Comparison of ENCODE assay signal across 21 cellular contexts in genomic region chr13:97951376-97951775, GRCh38. TPM values are rescaled to one million over a fixed set of nuclear protein-coding genes. Genes with fewer than 3 reads are reported as not detected.
DNase-seq lines count a peak whose midpoint lies in the region; ATAC-seq and TF ChIP-seq lines count a peak whose summit lies in the region.
"Had no signal": no experiment of that assay in that cellular context is flagged by ENCODE, and none has a peak within 500 bp of the region (broad histone marks: within the 10 kb centered on the region; RNA-seq: fewer than 3 reads in every experiment).

No MANE protein-coding gene starts in this region.

- TF ChIP-seq CTCF in A673 (conservative IDR thresholded peaks at IDR 0.05; ENCODE audit: low read depth, low read length) (no peak), IMR-90 (conservative IDR thresholded peaks at IDR 0.05; ENCODE audit: low read depth, low read length) (no peak)

- H4K5ac ChIP-seq in IMR-90 (ENCODE audit: low read depth, low read length): no peak overlapping the region

- H3K79me1 ChIP-seq in IMR-90 (ENCODE audit: low read depth in 1 of 2, low read length in 2 of 2): no peaks in the 10 kb centered on the region

- H3K18ac ChIP-seq in IMR-90 (ENCODE audit: low read depth, low read length): no peak overlapping the region

- H3K14ac ChIP-seq in IMR-90 (replicated peaks; ENCODE audit: low read depth, low read length): peak overlapping the region; percentile 1; the same call in 1 of the 2 replicates

- H3K27me3 ChIP-seq in A673 (replicated peaks; ENCODE audit: insufficient read depth, low read depth, low read length, poor library complexity) (no peaks in the 10 kb centered on the region), IMR-90 (ENCODE audit: control insufficient read depth, insufficient read depth, low read length) (no peaks in the 10 kb centered on the region), SJSA1 (replicated peaks) (no peaks in the 10 kb centered on the region)
- H3K27me3 ChIP-seq: BE2C, BLaER1 had no signal

- H2BK120ac ChIP-seq in IMR-90 (ENCODE audit: low read depth, low read length): peak overlapping the region; percentile 52; the same call in 1 of the 2 replicates

- no peak overlapping the region; the same call in 1 of the 2 replicates for H4K91ac ChIP-seq in IMR-90 (ENCODE audit: insufficient read depth, low read depth, low read length)

- TF ChIP-seq RAD21 in IMR-90 (IDR thresholded peaks at IDR 0.05; ENCODE audit: low read length): no peak

- H3K4me2 ChIP-seq in IMR-90 (ENCODE audit: low read depth, low read length): no peak overlapping the region
- H3K4me2 ChIP-seq: A549, BLaER1 had no signal

- no peak overlapping the region for H3K56ac ChIP-seq in IMR-90 (ENCODE audit: extremely low read depth, insufficient read depth, low read length)

- no peak for ATAC-seq in IMR-90 (ENCODE audit: low read depth)
- ATAC-seq in GM18909 (IDR thresholded peaks at IDR 0.05; ENCODE audit: poor library complexity, unreplicated experiment): no peak
- ATAC-seq: A549 had no signal

- BruUV-seq in A673 (replicated peaks; lab: Mats Ljungman, UMichigan) (no TSS peak), IMR-90 (replicated peaks; lab: Mats Ljungman, UMichigan) (no TSS peak)

- H3K9me3 ChIP-seq in A673 (ENCODE audit: low read depth, low read length, poor library complexity, severe bottlenecking) (peaks cover 9% of the 10 kb centered on the region), IMR-90 (ENCODE audit: control insufficient read depth, insufficient read depth, low read length) (no peaks in the 10 kb centered on the region), SJSA1 (replicated peaks) (no peaks in the 10 kb centered on the region; the same call in 1 of the 2 replicates)
- H3K9me3 ChIP-seq: A549, BE2C had no signal

- H2AK5ac ChIP-seq in IMR-90 (ENCODE audit: low read depth, low read length): 0 out of 2 replicates have a peak overlapping the region, but pooled peaks have one; percentile 7

- intact Hi-C loops in A673 (cut with micrococcal nuclease; ENCODE audit: unreplicated experiment) (no loop called here), IMR-90 (cut with micrococcal nuclease) (no loop called here)

- in situ Hi-C loops in IMR-90 (cut with MboI; ENCODE audit: low sequenced_read_pairs): no loop called here

- dilution Hi-C loops in IMR-90 (cut with HindIII; ENCODE audit: low sequenced_read_pairs, unreplicated experiment): no loop called here

- DNase-seq in A673 (ENCODE audit: low spot score) (no peak), IMR-90 (no peak), SJSA1 (ENCODE audit: low read depth in 1 of 2, low spot score in 2 of 2) (peak; percentile 49 to 64)
- DNase-seq in stimulated activated naive CD4-positive, alpha-beta T cell (lab: John Stamatoyannopoulos, UW): no peak
- DNase-seq: ACHN; BE2C; C1 segment of cervical spinal cord; CD4-positive, alpha-beta memory T cell; CD4-positive, CD25-positive, alpha-beta regulatory T cell; CD8-positive, alpha-beta memory T cell; COR-L47; DMS 273 treated with DMSO at 0.1 percent for 48 hours; DMS153; DMS53; DMS79; DND-41; GF-D8 had no signal

- H3K4ac ChIP-seq in IMR-90 (ENCODE audit: low read depth, low read length): peak overlapping the region; percentile 28; the same call in 1 of the 2 replicates

- no peak overlapping the region for H2AFZ ChIP-seq in IMR-90 (replicated peaks; ENCODE audit: low read length, poor library complexity)

- no peak overlapping the region for H3K4me3 ChIP-seq in A673 (ENCODE audit: low read depth, low read length, poor library complexity, severe bottlenecking)
- no peak overlapping the region for H3K4me3 ChIP-seq in IMR-90 (ENCODE audit: insufficient read depth, low read depth, low read length)
- H3K4me3 ChIP-seq in SJSA1: no peak overlapping the region
- H3K4me3 ChIP-seq: A549, BLaER1 had no signal

- H3K36me3 ChIP-seq in A673 (ENCODE audit: insufficient read depth, low read length, poor library complexity, severe bottlenecking): no peaks in the 10 kb centered on the region
- no peaks in the 10 kb centered on the region for H3K36me3 ChIP-seq in IMR-90 (ENCODE audit: control insufficient read depth, insufficient read depth, low read length)
- peaks cover 17% of the 10 kb centered on the region for H3K36me3 ChIP-seq in SJSA1
- H3K36me3 ChIP-seq: BE2C, BLaER1 had no signal

- no peak overlapping the region for H3K9ac ChIP-seq in IMR-90 (ENCODE audit: low read depth, low read length)
- H3K9ac ChIP-seq: BLaER1 had no signal

- H3K27ac ChIP-seq in A673 (ENCODE audit: low read depth, low read length, poor library complexity, severe bottlenecking) (peak overlapping the region; percentile 22), IMR-90 (ENCODE audit: insufficient read depth, low read length) (no peak overlapping the region), SJSA1 (no peak overlapping the region)
- H3K27ac ChIP-seq: 22Rv1, A549, BLaER1 had no signal

- no peak for TF ChIP-seq POLR2A in IMR-90 (IDR thresholded peaks at IDR 0.05; ENCODE audit: low read depth, low read length)

- CTCF ChIA-PET in A673 (lab: Charles Lee): no interaction called here
- CTCF ChIA-PET in IMR-90 (lab: Yijun Ruan, JAX): no interaction called here

- WGBS in IMR-90 (ENCODE audit: extremely low coverage in 2 of 2, insufficient read length in 1 of 2), 2 experiments: no CpG with 5 or more reads among the region's 4 CpGs

- H3K4me1 ChIP-seq in A673 (ENCODE audit: insufficient read depth, low read length, poor library complexity, severe bottlenecking): peaks cover 34% of the 10 kb centered on the region
- H3K4me1 ChIP-seq in IMR-90 (ENCODE audit: control insufficient read depth, insufficient read depth, low read length): peaks cover 7% of the 10 kb centered on the region
- peaks cover 45% of the 10 kb centered on the region for H3K4me1 ChIP-seq in SJSA1 (replicated peaks)
- H3K4me1 ChIP-seq: BE2C had no signal

- no peak overlapping the region for H3K23ac ChIP-seq in IMR-90 (ENCODE audit: low read depth, low read length)

- no peaks in the 10 kb centered on the region for H4K20me1 ChIP-seq in IMR-90 (ENCODE audit: insufficient read depth, low read length)
- H4K20me1 ChIP-seq: BLaER1 had no signal

- POLR2A ChIA-PET in A673 (lab: Charles Lee; ENCODE audit: low non-redundant PET) (no interaction called here), IMR-90 (lab: Charles Lee; ENCODE audit: unreplicated experiment) (no interaction called here)

- H2BK5ac ChIP-seq in IMR-90 (ENCODE audit: low read depth, low read length, poor library complexity, severe bottlenecking): no peak overlapping the region

- H2BK15ac ChIP-seq in IMR-90 (ENCODE audit: low read depth, low read length): no peak overlapping the region

- peak overlapping the region; percentile 48; the same call in 1 of the 2 replicates for H2BK20ac ChIP-seq in IMR-90 (ENCODE audit: low read depth, low read length)

- no peaks in the 10 kb centered on the region; the same call in 1 of the 2 replicates for H3K9me1 ChIP-seq in IMR-90 (ENCODE audit: insufficient read depth, low read length)

- H4K8ac ChIP-seq in IMR-90 (ENCODE audit: low read depth in 2 of 2, low read length in 2 of 2): no peak overlapping the region

- no peak overlapping the region for H2AK9ac ChIP-seq in IMR-90 (replicated peaks; ENCODE audit: low read depth, low read length, poor library complexity)

TF ChIP-seq in IMR-90, 13 proteins besides CTCF, POLR2A, EP300 and RAD21:
- TF ChIP-seq CEBPB (IDR thresholded peaks at IDR 0.05; ENCODE audit: low read depth, low read length) (peak; percentile 72), CHD1 (IDR thresholded peaks at IDR 0.05; ENCODE audit: low read depth, low read length) (no peak)

RNA-seq across cellular contexts. Expression of gene IPO5, which starts 2.1 kb away (rescaled TPM):
- total RNA-seq in A673 (2021) (573 and 626 TPM in 2 replicates), IMR-90 (2012; rRNA removed) (218 and 270 TPM in 2 replicates)
- 80.8 and 89.2 TPM in 2 replicates for polyA plus RNA-seq in IMR-90 (2012; rRNA removed)
- 33.0 and 37.5 TPM in 2 replicates for polyA plus RNA-seq in IMR-90 (2012; cell fraction: cytosol; rRNA removed)
- 36.9 and 94.7 TPM in 2 replicates for polyA plus RNA-seq in IMR-90 (2012; cell fraction: nucleus; rRNA removed; ENCODE audit: low replicate concordance)
- 111 and 146 TPM in 2 replicates for total RNA-seq in SJSA1 (2014; rRNA removed; shearing (Covaris generic))

Comparison
In these comparisons a context has a peak if more than half of its experiments do, and no peak if none do; other contexts are left out.
1. DNase-seq: peak in SJSA1 (2 of 2); none in A673 (single experiment), IMR-90 (single experiment) and stimulated activated naive CD4-positive, alpha-beta T cell (0 of 6).